In genomic region chr12:74537707-74538385, GRCh38 we compare ENCODE assay signal across 1 cellular context.
A peak's percentile ranks its signal among the peaks of the same experiment; 100 is the strongest.
TF ChIP-seq lines count a peak whose summit lies in the region.

Gene ATXN7L3B (plus strand): TSS chr12:74537835. CDS start chr12:74538113, 278 bp downstream.

TF ChIP-seq in K562, 482 proteins besides CTCF, POLR2A, EP300 and RAD21 (continued from another document and continues in another):
- TF ChIP-seq ZNF318 (IDR thresholded peaks at IDR 0.05; ENCODE audit: borderline replicate concordance in 1 of 2, low read depth in 1 of 2) (no peak), E2F5 (CRISPR knock-in tag; IDR thresholded peaks at IDR 0.05) (no peak), STAT5B (CRISPR knock-in tag; IDR thresholded peaks at IDR 0.05) (no peak), ASH1L (IDR thresholded peaks at IDR 0.05; ENCODE audit: borderline replicate concordance, low read depth, partially characterized antibody) (no peak), MEIS2 (IDR thresholded peaks at IDR 0.05; ENCODE audit: partially characterized antibody) (peak; percentile 72), CBFA2T2 (conservative IDR thresholded peaks at IDR 0.05) (no peak), GTF2A2 (tag; IDR thresholded peaks at IDR 0.05) (no peak), ZSCAN32 (CRISPR knock-in tag; IDR thresholded peaks at IDR 0.05) (no peak), PURB (CRISPR knock-in tag; IDR thresholded peaks at IDR 0.05; ENCODE audit: low read depth) (no peak), MNT (conservative IDR thresholded peaks at IDR 0.05) (peak in 1 of 2 experiments; percentile 59; a peak in 2 of 4 replicates), FOXP1 (CRISPR knock-in tag; IDR thresholded peaks at IDR 0.05) (no peak), SOX6 (IDR thresholded peaks at IDR 0.05) (no peak), SMARCC2 (IDR thresholded peaks at IDR 0.05; ENCODE audit: low read depth) (no peak), ZNF263 (CRISPR knock-in tag; IDR thresholded peaks at IDR 0.05; ENCODE audit: borderline replicate concordance) (no peak), BDP1 (IDR thresholded peaks at IDR 0.05; ENCODE audit: insufficient read depth, insufficient read length) (no peak), ZC3H4 (CRISPR knock-in tag; IDR thresholded peaks at IDR 0.05; ENCODE audit: borderline replicate concordance) (no peak), ZNF707 (CRISPR knock-in tag; conservative IDR thresholded peaks at IDR 0.05) (no peak), SMAD1 (IDR thresholded peaks at IDR 0.05; ENCODE audit: low read depth, low read length, partially characterized antibody) (no peak), KDM2B (CRISPR knock-in tag; IDR thresholded peaks at IDR 0.05) (no peak), ZKSCAN8 (CRISPR knock-in tag; IDR thresholded peaks at IDR 0.05) (no peak), CREB3 (tag; conservative IDR thresholded peaks at IDR 0.05; ENCODE audit: low read depth) (no peak), CHAMP1 (IDR thresholded peaks at IDR 0.05) (no peak), RFX1 (IDR thresholded peaks at IDR 0.05) (peak; percentile 36; the same call in 1 of the 2 replicates), ZFX (CRISPR knock-in tag; IDR thresholded peaks at IDR 0.05) (peak; percentile 100), E2F8 (IDR thresholded peaks at IDR 0.05; ENCODE audit: low read depth, partially characterized antibody) (no peak), RAD51 (IDR thresholded peaks at IDR 0.05; ENCODE audit: borderline replicate concordance, low read depth) (no peak), ZNF224 (CRISPR knock-in tag; IDR thresholded peaks at IDR 0.05) (no peak), SFPQ (IDR thresholded peaks at IDR 0.05; ENCODE audit: low read depth, low read length) (no peak), ILK (tag; IDR thresholded peaks at IDR 0.05; ENCODE audit: borderline replicate concordance, low read depth) (no peak), ELK3 (CRISPR knock-in tag; IDR thresholded peaks at IDR 0.05) (no peak), TCF7L2 (IDR thresholded peaks at IDR 0.05; ENCODE audit: low read depth, low read length) (no peak), E2F3 (CRISPR knock-in tag; IDR thresholded peaks at IDR 0.05) (no peak), XRCC4 (IDR thresholded peaks at IDR 0.05; ENCODE audit: extremely low read depth, insufficient read depth, insufficient read length) (no peak), SREBF2 (CRISPR knock-in tag; IDR thresholded peaks at IDR 0.05) (no peak), ZNF511 (CRISPR knock-in tag; IDR thresholded peaks at IDR 0.05) (peak; percentile 92; the same call in 1 of the 2 replicates), THRAP3 (IDR thresholded peaks at IDR 0.05; ENCODE audit: borderline replicate concordance) (no peak), PKNOX1 (IDR thresholded peaks at IDR 0.05) (no peak)
